Comparison of ENCODE assay signal across 21 cellular contexts in genomic region chr3:62662680-62663079, GRCh38.
"Had no signal": no experiment of that assay in that cellular context is flagged by ENCODE, and none has a peak within 500 bp of the region (broad histone marks: within the 10 kb centered on the region; RNA-seq: fewer than 3 reads in every experiment).

No MANE protein-coding gene starts in this region.

- H3K36me3 ChIP-seq: left ventricle myocardium inferior, lower lobe of right lung, neural progenitor cell, ovary, right atrium auricular region, sigmoid colon, thoracic aorta had no signal

- H3K4me2 ChIP-seq: neural progenitor cell had no signal

- H3K27me3 ChIP-seq: neural progenitor cell, ovary, right atrium auricular region had no signal

- H2AFZ ChIP-seq: neural progenitor cell had no signal

- H3K4me3 ChIP-seq: left ventricle myocardium inferior, lower lobe of right lung, neural progenitor cell, ovary, right atrium auricular region, sigmoid colon, skin epidermis, thoracic aorta had no signal

- ATAC-seq: foreskin keratinocyte; left cardiac atrium; lower lobe of right lung; natural killer cell treated with Interleukin-12 subunit alpha and Interleukin-12 subunit beta and Interleukin-15 and Interleukin-18, amount 100 ng/mL, for 72 hours; stimulated activated naive B cell treated with anti-CD40 and anti-IgM and Interleukin-4, amounts not matched to agents 10 μg/mL and 1 μg/mL and 100 μg/mL, for 72 hours; stimulated activated naive CD8-positive, alpha-beta T cell treated with anti-CD3 and anti-CD28 coated beads, Interleukin-15, amount 100 ng/mL, for 72 hours had no signal

- H3K27ac ChIP-seq: foreskin keratinocyte, left ventricle myocardium inferior, lower lobe of right lung, neural progenitor cell, ovary, right atrium auricular region, sigmoid colon, skin epidermis, thoracic aorta had no signal

- H3K4me1 ChIP-seq: foreskin keratinocyte, lower lobe of right lung, sigmoid colon had no signal

- H3K9ac ChIP-seq: neural progenitor cell had no signal

- H3K9me3 ChIP-seq: left ventricle myocardium inferior, lower lobe of right lung, ovary, right atrium auricular region, sigmoid colon, thoracic aorta had no signal

- DNase-seq: effector CD4-positive, alpha-beta T cell; endodermal cell; erythroblast; foreskin keratinocyte; immature natural killer cell; kidney; left cardiac atrium; left ventricle myocardium inferior; lower lobe of right lung; nucleus accumbens; ovary; sigmoid colon; stimulated activated CD4-positive, alpha-beta T cell treated with anti-CD3 and anti-CD28 coated beads, Interleukin-2, amount 100 ng/mL, for 24 hours; stimulated activated CD4-positive, alpha-beta T cell treated with anti-CD3 and anti-CD28 coated beads, Interleukin-4, amount 100 ng/mL, for 4 hours; stimulated activated naive B cell treated with anti-CD40 and anti-IgM and Interleukin-4, amounts not matched to agents 10 μg/mL and 1 μg/mL and 100 μg/mL, for 72 hours; stimulated activated naive CD8-positive, alpha-beta T cell treated with anti-CD3 and anti-CD28 coated beads, Interleukin-15, amount 100 ng/mL, for 72 hours had no signal
